19 cellular contexts compared by ENCODE assay signal in genomic region chr12:120067901-120068300, GRCh38. TPM values are rescaled to one million over a fixed set of nuclear protein-coding genes. Genes with fewer than 3 reads are reported as not detected.
DNase-seq lines count a peak whose midpoint lies in the region; ATAC-seq and TF ChIP-seq lines count a peak whose summit lies in the region.
"Had no signal": no experiment of that assay in that cellular context is flagged by ENCODE, and none has a peak within 500 bp of the region (broad histone marks: within the 10 kb centered on the region; RNA-seq: fewer than 3 reads in every experiment).

No MANE protein-coding gene starts in this region.

- ATAC-seq in activated CD8-positive, alpha-beta memory T cell treated with anti-CD3 and anti-CD28 coated beads, Interleukin-2, amount 10 ng/mL, durations not matched to agents 7 days and 5 days = no peak
- ATAC-seq in CD4-positive, alpha-beta T cell (ENCODE audit: poor library complexity) = no peak
- ATAC-seq in GM23338 (peak; percentile 45), HG02852 (IDR thresholded peaks at IDR 0.05; ENCODE audit: unreplicated experiment) (no peak)
- ATAC-seq: GM12878 had no signal

- no peaks in the 10 kb centered on the region for H3F3A ChIP-seq in GM23338 (replicated peaks; ENCODE audit: low read depth)

- H3K9me2 ChIP-seq in GM23338 (ENCODE audit: insufficient read depth) = no peaks in the 10 kb centered on the region

- no peaks in the 10 kb centered on the region for H3K9me3 Mint-ChIP-seq in activated CD8-positive, alpha-beta memory T cell treated with anti-CD3 and anti-CD28 coated beads, Interleukin-2, amount 10 ng/mL, durations not matched to agents 7 days and 5 days (ENCODE audit: low read depth)
- no peaks in the 10 kb centered on the region for H3K9me3 Mint-ChIP-seq in CD4-positive, alpha-beta T cell
- H3K9me3 Mint-ChIP-seq in GM23338 = no peaks in the 10 kb centered on the region

- no peaks in the 10 kb centered on the region for H3K36me3 ChIP-seq in GM23338 (ENCODE audit: insufficient read depth)

- peaks cover 17% of the 10 kb centered on the region for H3K36me3 Mint-ChIP-seq in activated CD8-positive, alpha-beta memory T cell treated with anti-CD3 and anti-CD28 coated beads, Interleukin-2, amount 10 ng/mL, durations not matched to agents 7 days and 5 days
- H3K36me3 Mint-ChIP-seq in CD4-positive, alpha-beta T cell (ENCODE audit: low read depth) = peaks cover 84% of the 10 kb centered on the region
- 0 out of 3 replicates have a peak, but pooled peaks cover 2% of the 10 kb centered on the region for H3K36me3 Mint-ChIP-seq in GM23338 (ENCODE audit: low read depth)

- POLR2A ChIA-PET in CD4-positive, alpha-beta T cell (lab: Charles Lee) = interaction anchor here (0.6 kb wide), 1 partner anchor 12 kb away, joined by 3 read pairs; no protein-coding TSS in a partner anchor

- H3K4me2 ChIP-seq in GM23338 = no peak overlapping the region
- H3K4me2 ChIP-seq: KMS-11 had no signal

- H3K27ac ChIP-seq in CD4-positive, alpha-beta T cell (ENCODE audit: low read depth, low read length) = no peak overlapping the region
- no peak overlapping the region; the same call in 1 of the 2 replicates for H3K27ac ChIP-seq in GM23338 (ENCODE audit: low read depth)
- H3K27ac ChIP-seq: KMS-11 had no signal

- H3K4me3 ChIP-seq in GM23338 = no peak overlapping the region
- H3K4me3 ChIP-seq: GM12878 had no signal

- no peaks in the 10 kb centered on the region for H3K9me3 ChIP-seq in CD4-positive, alpha-beta T cell (ENCODE audit: control insufficient read depth, low read length)
- H3K9me3 ChIP-seq: BE2C had no signal

- no peak for TF ChIP-seq CTCF in CD4-positive, alpha-beta T cell (IDR thresholded peaks at IDR 0.05)
- no peak for TF ChIP-seq CTCF in GM23338 (conservative IDR thresholded peaks at IDR 0.05; ENCODE audit: low read depth in 2 of 2)

- H3K27me3 ChIP-seq in CD4-positive, alpha-beta T cell (ENCODE audit: control insufficient read depth, insufficient read depth, low read length) = no peaks in the 10 kb centered on the region
- H3K27me3 ChIP-seq in GM23338 (ENCODE audit: insufficient read depth) = no peaks in the 10 kb centered on the region
- H3K27me3 ChIP-seq: BE2C had no signal

- intact Hi-C loops in CD4-positive, alpha-beta T cell (cut with DNase I, micrococcal nuclease) = no loop called here

- no peaks in the 10 kb centered on the region for H3K27me3 Mint-ChIP-seq in activated CD8-positive, alpha-beta memory T cell treated with anti-CD3 and anti-CD28 coated beads, Interleukin-2, amount 10 ng/mL, durations not matched to agents 7 days and 5 days
- H3K27me3 Mint-ChIP-seq in CD4-positive, alpha-beta T cell = no peaks in the 10 kb centered on the region
- H3K27me3 Mint-ChIP-seq in GM23338 (ENCODE audit: insufficient read depth, low read depth, poor library complexity) = peaks cover 6% of the 10 kb centered on the region

- H4K20me1 ChIP-seq in GM23338 (replicated peaks; ENCODE audit: insufficient read depth) = no peaks in the 10 kb centered on the region

- H3K4me3 Mint-ChIP-seq in activated CD8-positive, alpha-beta memory T cell treated with anti-CD3 and anti-CD28 coated beads, Interleukin-2, amount 10 ng/mL, durations not matched to agents 7 days and 5 days = no peak overlapping the region
- H3K4me3 Mint-ChIP-seq in CD4-positive, alpha-beta T cell = no peak overlapping the region
- no peak overlapping the region for H3K4me3 Mint-ChIP-seq in GM23338

- no peak overlapping the region for H3K27ac Mint-ChIP-seq in activated CD8-positive, alpha-beta memory T cell treated with anti-CD3 and anti-CD28 coated beads, Interleukin-2, amount 10 ng/mL, durations not matched to agents 7 days and 5 days
- peak overlapping the region; percentile 14 for H3K27ac Mint-ChIP-seq in CD4-positive, alpha-beta T cell
- no peak overlapping the region for H3K27ac Mint-ChIP-seq in GM23338

- H3K4me1 Mint-ChIP-seq in activated CD8-positive, alpha-beta memory T cell treated with anti-CD3 and anti-CD28 coated beads, Interleukin-2, amount 10 ng/mL, durations not matched to agents 7 days and 5 days = no peaks in the 10 kb centered on the region
- no peaks in the 10 kb centered on the region for H3K4me1 Mint-ChIP-seq in CD4-positive, alpha-beta T cell (ENCODE audit: low read depth)
- peaks cover 9% of the 10 kb centered on the region for H3K4me1 Mint-ChIP-seq in GM23338

- H3K4me1 ChIP-seq in GM23338 (ENCODE audit: insufficient read depth) = no peaks in the 10 kb centered on the region
- H3K4me1 ChIP-seq: BE2C had no signal

- DNase-seq in activated CD8-positive, alpha-beta memory T cell treated with anti-CD3 and anti-CD28 coated beads, Interleukin-2, amount 50 U/mL, for 4 hours = peak; percentile 2
- DNase-seq in activated CD8-positive, alpha-beta memory T cell treated with anti-CD3 and anti-CD28 coated beads, Interleukin-2, amount 10 ng/mL, durations not matched to agents 7 days and 5 days = no peak
- no peak for DNase-seq in CD4-positive, alpha-beta T cell
- DNase-seq in GM23338 (ENCODE audit: low spot score) = no peak
- DNase-seq in islet precursor cell = peak; percentile 45
- no peak for DNase-seq in SKM-1 treated with dmso at 0.1 percent for 144 hours (lab: John Stamatoyannopoulos, UW; ENCODE audit: unreplicated experiment)
- DNase-seq: BE2C, DND-41, GOT3, HCEC 1CT, IMR-90, NCI-H1105, NCI-H2171, NCI-H345, NCI-H524, OCI-M1 had no signal

- no peaks in the 10 kb centered on the region for H3K79me2 ChIP-seq in GM23338 (replicated peaks; ENCODE audit: insufficient read depth)

- no peak overlapping the region for H2AFZ ChIP-seq in GM23338

- CTCF ChIA-PET in activated CD8-positive, alpha-beta memory T cell treated with anti-CD3 and anti-CD28 coated beads, Interleukin-2, amount 10 ng/mL, durations not matched to agents 7 days and 5 days (lab: Charles Lee) = interaction anchor here (1.6 kb wide), 1 partner anchor 19 kb away, joined by 4 read pairs; no protein-coding TSS in a partner anchor
- CTCF ChIA-PET in CD4-positive, alpha-beta T cell (lab: Charles Lee) = interaction anchor here (1.0 kb wide), 1 partner anchor 19 kb away, joined by 3 read pairs; no protein-coding TSS in a partner anchor

TF ChIP-seq in GM23338, 12 proteins besides CTCF, POLR2A, EP300 and RAD21 (continues in another document):
- no peak for TF ChIP-seq REST (IDR thresholded peaks at IDR 0.05; ENCODE audit: unreplicated experiment)

RNA-seq across cellular contexts. Expression of gene RAB35, which starts 48.7 kb away (rescaled TPM):
- 10 to 100 TPM; 63.7 to 81.3 TPM for total RNA-seq in activated CD8-positive, alpha-beta memory T cell treated with anti-CD3 and anti-CD28 coated beads, Interleukin-2, amount 10 ng/mL, durations not matched to agents 7 days and 5 days
- 10 to 100 TPM; 49.7 to 53.8 TPM for total RNA-seq in CD4-positive, alpha-beta T cell
- total RNA-seq in GM23338 (2014; rRNA removed; shearing (Covaris generic)) = 15.9 and 16.9 TPM in 2 replicates
- polyA plus RNA-seq in GM23338 (2016; fragmentation: Nextera tagmentation; extraction: Ambion mirVana) = 9.9 and 12.6 TPM in 2 replicates

Comparison
In these comparisons a context has a peak if more than half of its experiments do, and no peak if none do; other contexts are left out.
1. DNase-seq: peak in activated CD8-positive, alpha-beta memory T cell treated with anti-CD3 and anti-CD28 coated beads, Interleukin-2, amount 50 U/mL, for 4 hours (single experiment) and islet precursor cell (single experiment); none in activated CD8-positive, alpha-beta memory T cell treated with anti-CD3 and anti-CD28 coated beads, Interleukin-2, amount 10 ng/mL, durations not matched to agents 7 days and 5 days (single experiment), CD4-positive, alpha-beta T cell (0 of 10), GM23338 (single experiment) and SKM-1 treated with dmso at 0.1 percent for 144 hours (single experiment).